ENCODE assay signal across 9 cellular contexts in the genomic region with DNA sequence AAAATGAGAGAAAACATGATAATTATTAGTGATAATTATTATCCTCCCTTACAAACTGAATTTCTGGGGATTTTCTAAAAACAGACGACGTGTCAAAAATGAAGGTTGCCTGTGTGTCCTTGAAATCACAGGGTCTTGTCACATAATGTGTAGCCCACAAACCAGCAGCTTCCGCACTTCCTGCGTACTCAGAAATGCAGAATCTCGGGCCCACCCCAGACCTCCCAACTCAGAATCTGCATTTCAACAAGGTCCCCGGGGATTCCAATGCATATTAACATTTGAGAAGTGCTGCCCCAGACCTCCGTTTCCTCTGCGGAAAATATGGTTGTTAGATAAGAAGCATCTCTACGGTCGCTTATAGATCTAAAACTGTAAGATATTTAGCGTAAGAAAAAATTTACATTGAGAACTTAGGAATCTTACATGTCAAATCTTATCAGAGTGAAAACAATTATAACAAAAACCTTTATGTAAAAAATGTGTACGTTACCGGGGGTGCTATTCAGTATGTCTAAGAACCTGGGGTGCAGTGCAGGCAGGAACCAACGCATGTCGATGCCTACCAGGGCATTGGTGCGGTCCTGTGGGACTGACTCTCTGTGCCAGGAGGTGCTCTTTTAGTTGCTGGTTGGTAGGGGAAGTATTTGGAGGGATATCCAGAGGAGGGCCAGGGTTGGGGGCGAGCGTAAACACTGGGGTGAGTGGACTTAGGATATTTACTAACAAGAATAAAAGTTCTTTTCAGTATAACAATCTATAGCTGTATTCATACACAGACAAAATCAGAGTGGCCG. TPM values are rescaled to one million over a fixed set of nuclear protein-coding genes. Genes with fewer than 3 reads are reported as not detected.
DNase-seq lines count a peak whose midpoint lies in the region; ATAC-seq lines count a peak whose summit lies in the region.
"Had no signal": no experiment of that assay in that cellular context is flagged by ENCODE, and none has a peak within 500 bp of the region (broad histone marks: within the 10 kb centered on the region; RNA-seq: fewer than 3 reads in every experiment).

No MANE protein-coding gene starts in this region.

- H3K36me3 Mint-ChIP-seq in activated naive CD8-positive, alpha-beta T cell treated with anti-CD3 and anti-CD28 coated beads for 36 hours = no peaks in the 10 kb centered on the region

- peak; percentile 47 for DNase-seq in activated naive CD8-positive, alpha-beta T cell treated with anti-CD3 and anti-CD28 coated beads for 36 hours
- DNase-seq in left kidney (ENCODE audit: low read depth, low spot score) (peak; percentile 38), NCI-H1092 (lab: John Stamatoyannopoulos, UW) (no peak), HuH-7.5 (ENCODE audit: low spot score) (no peak), NCI-H1048 (lab: John Stamatoyannopoulos, UW) (no peak), NCI-H1105 treated with DMSO at 0.1 percent for 48 hours (lab: John Stamatoyannopoulos, UW) (no peak)

- no peaks in the 10 kb centered on the region for H3K27me3 Mint-ChIP-seq in activated naive CD8-positive, alpha-beta T cell treated with anti-CD3 and anti-CD28 coated beads for 36 hours

- peaks cover 44% of the 10 kb centered on the region for H3K4me1 Mint-ChIP-seq in activated naive CD8-positive, alpha-beta T cell treated with anti-CD3 and anti-CD28 coated beads for 36 hours

- ATAC-seq in GM18858 (IDR thresholded peaks at IDR 0.05; ENCODE audit: unreplicated experiment) (peak; percentile 13), HG03108 (IDR thresholded peaks at IDR 0.05; ENCODE audit: unreplicated experiment) (peak; percentile 21)

- H3K27ac Mint-ChIP-seq in activated naive CD8-positive, alpha-beta T cell treated with anti-CD3 and anti-CD28 coated beads for 36 hours = peak overlapping the region; percentile 67

- no peaks in the 10 kb centered on the region for H3K9me3 Mint-ChIP-seq in activated naive CD8-positive, alpha-beta T cell treated with anti-CD3 and anti-CD28 coated beads for 36 hours

- H3K4me3 Mint-ChIP-seq in activated naive CD8-positive, alpha-beta T cell treated with anti-CD3 and anti-CD28 coated beads for 36 hours = peak overlapping the region; percentile 71

RNA-seq across cellular contexts. Expression of gene CDKL4, which starts 15.2 kb away (rescaled TPM):
- total RNA-seq in activated naive CD8-positive, alpha-beta T cell treated with anti-CD3 and anti-CD28 coated beads for 36 hours = under 1 TPM in 1 of 2 experiments, not detected in 1; 0.22 TPM
- total RNA-seq: LHCN-M2 had no signal

Comparison
In these comparisons a context has a peak if more than half of its experiments do, and no peak if none do; other contexts are left out.
1. DNase-seq: peak in activated naive CD8-positive, alpha-beta T cell treated with anti-CD3 and anti-CD28 coated beads for 36 hours (single experiment) and left kidney (single experiment); none in NCI-H1092 (single experiment), HuH-7.5 (single experiment), NCI-H1048 (single experiment) and NCI-H1105 treated with DMSO at 0.1 percent for 48 hours (single experiment).